Comparison of ENCODE assay signal across 19 cellular contexts in the genomic region with DNA sequence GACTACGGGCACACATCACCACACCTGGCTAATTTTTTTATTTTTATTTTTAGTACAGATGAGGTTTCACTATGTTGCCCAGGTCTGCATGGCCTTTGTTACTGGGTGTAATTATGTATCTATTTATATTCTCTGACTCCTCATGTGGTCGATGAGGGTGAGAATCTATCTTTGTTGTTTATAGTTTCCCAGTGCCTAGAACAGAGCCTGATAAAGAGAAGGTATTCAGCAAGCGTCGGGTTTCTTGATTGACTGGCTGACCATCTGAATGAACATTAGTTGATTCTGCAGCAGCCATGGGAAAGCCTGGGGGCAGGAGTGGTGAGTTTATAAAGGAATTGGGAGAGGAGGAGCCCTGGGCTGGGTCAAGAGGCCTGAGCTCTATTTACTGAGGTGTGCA.
"Had no signal": no experiment of that assay in that cellular context is flagged by ENCODE, and none has a peak within 500 bp of the region (broad histone marks: within the 10 kb centered on the region; RNA-seq: fewer than 3 reads in every experiment).

No MANE protein-coding gene starts in this region.

- H3K27ac Mint-ChIP-seq: activated naive CD4-positive, alpha-beta T cell treated with anti-CD3 and anti-CD28 coated beads, Interleukin-2, amount 50 U/mL, for 24 hours; mesothelial cell of epicardium had no signal

- H3K36me3 Mint-ChIP-seq: activated naive CD4-positive, alpha-beta T cell treated with anti-CD3 and anti-CD28 coated beads, Interleukin-2, amount 50 U/mL, for 24 hours; mesothelial cell of epicardium had no signal

- H3K4me1 Mint-ChIP-seq: activated naive CD4-positive, alpha-beta T cell treated with anti-CD3 and anti-CD28 coated beads, Interleukin-2, amount 50 U/mL, for 24 hours; mesothelial cell of epicardium had no signal

- H3K9me3 Mint-ChIP-seq: activated naive CD4-positive, alpha-beta T cell treated with anti-CD3 and anti-CD28 coated beads, Interleukin-2, amount 50 U/mL, for 24 hours had no signal

- H3K27me3 Mint-ChIP-seq: activated naive CD4-positive, alpha-beta T cell treated with anti-CD3 and anti-CD28 coated beads, Interleukin-2, amount 50 U/mL, for 24 hours had no signal

- H3K4me3 ChIP-seq: adrenal gland, breast epithelium, coronary artery, tibial artery, uterus had no signal

- H3K27me3 ChIP-seq: adrenal gland, breast epithelium, uterus had no signal

- H3K27ac ChIP-seq: adrenal gland, breast epithelium, coronary artery, tibial artery, uterus had no signal

- ATAC-seq: activated CD4-positive, CD25-positive, alpha-beta regulatory T cell treated with anti-CD3 and anti-CD28 coated beads, Interleukin-2, amount 50 U/mL, for 24 hours; left lobe of liver had no signal

- DNase-seq: activated CD4-positive, alpha-beta T cell treated with anti-CD3 and anti-CD28 coated beads, Interleukin-2, amount 50 U/mL, for 1 hour; activated CD8-positive, alpha-beta memory T cell treated with anti-CD3 and anti-CD28 coated beads for 24 hours; activated CD8-positive, alpha-beta memory T cell treated with anti-CD3 and anti-CD28 coated beads, Interleukin-2, amount 50 U/mL, for 48 hours; activated gamma-delta T cell; activated T-cell treated with anti-CD3 and anti-CD28 coated beads, Interleukin-2, amount 50 U/mL, for 48 hours; adrenal gland; erythroblast; foreskin melanocyte; hypothalamus; stimulated activated CD8-positive, alpha-beta memory T cell treated with anti-CD3 and anti-CD28 coated beads, Interleukin-4, amount 100 ng/mL, for 48 hours; stimulated activated naive CD4-positive, alpha-beta T cell treated with Interleukin-2 at 50 U/mL for 16 hours; tibial artery; uterus had no signal

- H3K4me3 Mint-ChIP-seq: activated naive CD4-positive, alpha-beta T cell treated with anti-CD3 and anti-CD28 coated beads, Interleukin-2, amount 50 U/mL, for 24 hours; mesothelial cell of epicardium had no signal

- H3K9me3 ChIP-seq: adrenal gland, breast epithelium, tibial artery, uterus had no signal

- H3K4me1 ChIP-seq: adrenal gland, breast epithelium, tibial artery, uterus had no signal

- H3K36me3 ChIP-seq: adrenal gland, breast epithelium, tibial artery, uterus had no signal
